Comparison of ENCODE assay signal across 14 cellular contexts in the genomic region with DNA sequence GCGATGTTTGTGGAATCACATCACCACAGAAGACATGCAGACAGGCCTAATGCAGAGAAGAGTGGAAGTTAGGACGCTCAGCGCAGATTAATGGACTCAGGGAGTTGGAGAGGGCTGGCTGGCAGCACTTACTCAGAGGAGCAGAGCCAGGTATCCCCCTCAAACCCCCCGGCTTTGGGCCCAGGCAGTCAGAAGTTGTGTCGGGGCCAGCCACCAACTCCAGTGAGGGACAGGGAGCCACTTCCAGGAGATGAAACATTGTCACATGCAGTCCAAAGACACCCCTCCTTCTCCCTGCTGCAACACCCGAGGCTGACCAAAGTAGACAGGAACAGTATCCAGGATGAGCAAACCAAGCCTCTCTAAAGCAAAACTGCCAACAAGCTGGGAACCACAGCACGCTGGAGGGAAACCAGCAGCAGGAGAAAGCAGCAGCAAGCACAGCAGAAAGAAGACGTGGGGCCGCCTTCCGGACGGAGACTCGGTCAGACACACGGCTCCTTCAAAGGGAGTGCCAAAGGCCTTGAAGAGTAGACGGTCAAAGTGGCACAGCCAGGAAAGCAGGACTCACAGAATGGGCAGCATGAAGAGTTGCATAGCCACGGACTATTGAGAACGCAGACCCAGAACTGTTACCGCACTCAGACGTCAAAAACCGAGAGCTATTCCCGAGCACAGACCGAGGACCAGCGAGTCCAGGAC.
A peak's percentile ranks its signal among the peaks of the same experiment; 100 is the strongest.
DNase-seq lines count a peak whose midpoint lies in the region; ATAC-seq and TF ChIP-seq lines count a peak whose summit lies in the region.
"Had no signal": no experiment of that assay in that cellular context is flagged by ENCODE, and none has a peak within 500 bp of the region (broad histone marks: within the 10 kb centered on the region; RNA-seq: fewer than 3 reads in every experiment).

No MANE protein-coding gene starts in this region.

- H3K27me3 Mint-ChIP-seq in activated CD4-positive, alpha-beta T cell treated with anti-CD3 and anti-CD28 coated beads, Interleukin-2, amount 10 ng/mL, durations not matched to agents 24 days and 14 days = no peaks in the 10 kb centered on the region

- intact Hi-C loops in activated CD4-positive, alpha-beta T cell treated with anti-CD3 and anti-CD28 coated beads, Interleukin-2, amount 10 ng/mL, durations not matched to agents 24 days and 14 days (cut with micrococcal nuclease) = no loop called here
- intact Hi-C loops in esophagus muscularis mucosa (cut with DNase I) = no loop called here

- no peak overlapping the region for H3K4me3 ChIP-seq in esophagus muscularis mucosa
- H3K4me3 ChIP-seq: BLaER1, GM23248 had no signal

- no peaks in the 10 kb centered on the region for H3K36me3 Mint-ChIP-seq in activated CD4-positive, alpha-beta T cell treated with anti-CD3 and anti-CD28 coated beads, Interleukin-2, amount 10 ng/mL, durations not matched to agents 24 days and 14 days (ENCODE audit: low read depth)
- H3K36me3 Mint-ChIP-seq: CD14-positive monocyte; CD4-positive, alpha-beta memory T cell had no signal

- DNase-seq in activated CD4-positive, alpha-beta T cell treated with anti-CD3 and anti-CD28 coated beads, Interleukin-2, amount 10 ng/mL, durations not matched to agents 24 days and 14 days = peak; percentile 49
- no peak for DNase-seq in activated CD4-positive, alpha-beta T cell treated with anti-CD3 and anti-CD28 coated beads, Interleukin-2, amount 50 U/mL, for 48 hours
- DNase-seq in DMS53 (lab: John Stamatoyannopoulos, UW) (peak; percentile 53), esophagus muscularis mucosa (ENCODE audit: extremely low spot score) (peak; percentile 75), NCI-H2081 treated with DMSO at 0.1 percent for 48 hours (lab: John Stamatoyannopoulos, UW) (no peak), OCI-M1 (lab: John Stamatoyannopoulos, UW) (no peak)
- DNase-seq: 8988T; CD4-positive, alpha-beta memory T cell; GM23248; HCEC 1CT; IMR-90 had no signal

- TF ChIP-seq CTCF in esophagus muscularis mucosa (IDR thresholded peaks at IDR 0.05) = no peak

- no peak overlapping the region for H3K27ac ChIP-seq in esophagus muscularis mucosa (replicated peaks in 1 of 4)
- H3K27ac ChIP-seq: GM23248 had no signal

- H3K27me3 ChIP-seq in esophagus muscularis mucosa = peaks cover 0 to 30% (median 0%) of the 10 kb centered on the region in 4 donors
- H3K27me3 ChIP-seq: BLaER1 had no signal

- TF ChIP-seq EP300 in esophagus muscularis mucosa (IDR thresholded peaks at IDR 0.05) = no peak

- ATAC-seq in GM18858 (IDR thresholded peaks at IDR 0.05; ENCODE audit: unreplicated experiment) = no peak

- H3K27ac Mint-ChIP-seq in activated CD4-positive, alpha-beta T cell treated with anti-CD3 and anti-CD28 coated beads, Interleukin-2, amount 10 ng/mL, durations not matched to agents 24 days and 14 days = no peak overlapping the region
- H3K27ac Mint-ChIP-seq: CD14-positive monocyte had no signal

- no peak for TF ChIP-seq POLR2A in esophagus muscularis mucosa (IDR thresholded peaks at IDR 0.05; ENCODE audit: low read depth)

- 83% methylated on average over 22 of the region's 22 CpGs for WGBS in esophagus muscularis mucosa

- no peak overlapping the region for H3K4me3 Mint-ChIP-seq in activated CD4-positive, alpha-beta T cell treated with anti-CD3 and anti-CD28 coated beads, Interleukin-2, amount 10 ng/mL, durations not matched to agents 24 days and 14 days
- H3K4me3 Mint-ChIP-seq: CD14-positive monocyte; CD4-positive, alpha-beta memory T cell had no signal

- H3K4me1 ChIP-seq in esophagus muscularis mucosa = no peaks in the 10 kb centered on the region

- no peaks in the 10 kb centered on the region for H3K4me1 Mint-ChIP-seq in activated CD4-positive, alpha-beta T cell treated with anti-CD3 and anti-CD28 coated beads, Interleukin-2, amount 10 ng/mL, durations not matched to agents 24 days and 14 days
- H3K4me1 Mint-ChIP-seq: CD14-positive monocyte; CD4-positive, alpha-beta memory T cell had no signal

- no peaks in the 10 kb centered on the region for H3K9me3 Mint-ChIP-seq in activated CD4-positive, alpha-beta T cell treated with anti-CD3 and anti-CD28 coated beads, Interleukin-2, amount 10 ng/mL, durations not matched to agents 24 days and 14 days
- H3K9me3 Mint-ChIP-seq: CD4-positive, alpha-beta memory T cell had no signal

- H3K9me3 ChIP-seq in esophagus muscularis mucosa = no peaks in the 10 kb centered on the region

- H3K36me3 ChIP-seq in esophagus muscularis mucosa = no peaks in the 10 kb centered on the region

Comparison
In these comparisons a context has a peak if more than half of its experiments do, and no peak if none do; other contexts are left out.
1. DNase-seq: peak in activated CD4-positive, alpha-beta T cell treated with anti-CD3 and anti-CD28 coated beads, Interleukin-2, amount 10 ng/mL, durations not matched to agents 24 days and 14 days (single experiment), DMS53 (single experiment) and esophagus muscularis mucosa (single experiment); none in activated CD4-positive, alpha-beta T cell treated with anti-CD3 and anti-CD28 coated beads, Interleukin-2, amount 50 U/mL, for 48 hours (0 of 2), NCI-H2081 treated with DMSO at 0.1 percent for 48 hours (single experiment) and OCI-M1 (single experiment).